In the genomic region with DNA sequence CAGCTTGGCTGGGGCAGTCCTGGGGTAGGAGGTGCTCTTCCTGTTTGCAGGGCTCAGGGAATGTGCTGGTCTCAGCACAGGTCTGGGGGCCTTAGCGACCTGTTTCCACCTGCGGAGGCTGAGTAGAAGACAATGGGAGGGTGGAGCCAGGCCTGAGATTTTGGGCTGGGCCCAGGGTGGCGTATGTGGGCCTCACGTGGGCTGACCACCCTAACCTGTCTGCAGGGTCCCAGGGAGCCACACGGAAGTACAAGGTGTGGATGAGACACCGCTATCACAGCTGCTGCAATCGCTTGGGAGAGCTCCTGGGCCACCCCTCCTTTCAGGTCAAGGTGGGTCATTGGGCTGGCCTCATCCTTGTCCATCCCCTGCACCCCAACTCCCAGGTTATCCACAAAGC, we compare ENCODE assay signal across 8 cellular contexts.
A peak's percentile ranks its signal among the peaks of the same experiment; 100 is the strongest.
DNase-seq lines count a peak whose midpoint lies in the region; FAIRE-seq and TF ChIP-seq lines count a peak whose summit lies in the region.

No MANE protein-coding gene starts in this region.

- peaks cover 58% of the 10 kb centered on the region for H3K36me3 ChIP-seq in KOPT-K1 (ENCODE audit: insufficient read depth, low read length)

- peaks cover 33% of the 10 kb centered on the region for H3K4me1 Mint-ChIP-seq in dendritic cell treated with granulocyte-macrophage colony-stimulating factor and Interleukin-4, amounts not matched to agents 40 ng/mL and 50 ng/mL, for 4 days (ENCODE audit: low read depth)
- H3K4me1 Mint-ChIP-seq in nephron: peaks cover 10% of the 10 kb centered on the region

- no peaks in the 10 kb centered on the region for H3K27me3 Mint-ChIP-seq in dendritic cell treated with granulocyte-macrophage colony-stimulating factor and Interleukin-4, amounts not matched to agents 40 ng/mL and 50 ng/mL, for 4 days
- no peaks in the 10 kb centered on the region for H3K27me3 Mint-ChIP-seq in nephron (ENCODE audit: low read depth)

- H3K27ac Mint-ChIP-seq in dendritic cell treated with granulocyte-macrophage colony-stimulating factor and Interleukin-4, amounts not matched to agents 40 ng/mL and 50 ng/mL, for 4 days: peak overlapping the region; percentile 88
- H3K27ac Mint-ChIP-seq in nephron: no peak overlapping the region

- H3K36me3 Mint-ChIP-seq in dendritic cell treated with granulocyte-macrophage colony-stimulating factor and Interleukin-4, amounts not matched to agents 40 ng/mL and 50 ng/mL, for 4 days (ENCODE audit: low read depth): peaks cover 70% of the 10 kb centered on the region
- peaks cover 18% of the 10 kb centered on the region for H3K36me3 Mint-ChIP-seq in nephron (ENCODE audit: low read depth)

- H3K27ac ChIP-seq in C4-2B: peak overlapping the region; percentile 88
- peak overlapping the region; percentile 70 for H3K27ac ChIP-seq in KOPT-K1 (ENCODE audit: low read depth, low read length, poor library complexity, severe bottlenecking)

- H3K4me3 Mint-ChIP-seq in dendritic cell treated with granulocyte-macrophage colony-stimulating factor and Interleukin-4, amounts not matched to agents 40 ng/mL and 50 ng/mL, for 4 days: peak overlapping the region; percentile 81
- H3K4me3 Mint-ChIP-seq in nephron: peak overlapping the region; percentile 88 to 93 (median 93)

- no peaks in the 10 kb centered on the region for H3K9me3 ChIP-seq in KOPT-K1 (ENCODE audit: insufficient read depth, low read length, poor library complexity, severe bottlenecking)

- intact Hi-C loops in dendritic cell treated with granulocyte-macrophage colony-stimulating factor and Interleukin-4, amounts not matched to agents 40 ng/mL and 50 ng/mL, for 4 days (cut with micrococcal nuclease): no loop called here

- no peaks in the 10 kb centered on the region for H3K9me3 Mint-ChIP-seq in dendritic cell treated with granulocyte-macrophage colony-stimulating factor and Interleukin-4, amounts not matched to agents 40 ng/mL and 50 ng/mL, for 4 days
- no peaks in the 10 kb centered on the region for H3K9me3 Mint-ChIP-seq in nephron

- DNase-seq in NCI-H1417 treated with DMSO at 0.1 percent for 48 hours (lab: John Stamatoyannopoulos, UW) (no peak), NCI-H446 treated with DMSO at 0.1 percent for 48 hours (lab: John Stamatoyannopoulos, UW) (no peak), kidney glomerular epithelial cell (lab: John Stamatoyannopoulos, UW) (no peak), RCC 7860 (ENCODE audit: low spot score) (no peak)

- no peak for FAIRE-seq in RCC 7860 (lab: Jason Lieb, UNC)

- no peak for TF ChIP-seq CTCF in C4-2B (conservative IDR thresholded peaks at IDR 0.05)
- TF ChIP-seq CTCF in nephron (IDR thresholded peaks at IDR 0.05; ENCODE audit: unreplicated experiment in 3 of 3): no peak
